8 cellular contexts compared by ENCODE assay signal in the genomic region with DNA sequence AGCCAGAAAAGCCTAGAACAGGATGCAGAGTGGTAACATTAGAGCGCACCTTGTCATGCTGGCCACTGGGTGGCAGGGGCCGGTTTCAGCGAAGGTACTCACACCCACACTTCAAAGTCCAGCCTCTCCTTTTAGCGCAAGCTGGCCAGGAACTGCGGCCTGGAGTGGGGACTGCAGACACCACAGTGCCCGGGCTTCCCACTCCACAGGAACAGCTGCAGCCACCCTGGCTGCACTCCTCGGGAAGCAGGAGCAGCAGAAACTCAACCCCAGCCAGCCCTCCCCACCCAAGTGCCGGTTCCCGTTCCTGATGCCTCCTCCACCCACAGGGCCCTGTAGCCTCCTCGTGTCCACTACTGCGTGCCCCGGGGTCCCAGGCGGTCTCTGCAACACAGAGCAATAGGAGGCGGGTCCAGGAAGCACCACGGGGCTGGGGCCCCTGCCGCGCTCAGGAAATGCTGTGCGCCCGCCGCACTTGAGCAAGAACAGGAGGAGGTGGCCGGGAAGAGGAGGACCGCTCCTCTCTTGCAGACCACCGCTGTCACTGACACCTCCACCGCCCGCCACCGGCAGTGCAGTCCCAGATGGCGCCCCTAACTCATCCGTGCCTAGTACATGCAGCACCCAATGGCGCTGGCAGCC. TPM values are rescaled to one million over a fixed set of nuclear protein-coding genes. Genes with fewer than 3 reads are reported as not detected.
DNase-seq lines count a peak whose midpoint lies in the region; ATAC-seq and TF ChIP-seq lines count a peak whose summit lies in the region.

No MANE protein-coding gene starts in this region.

- WGBS in right lobe of liver (ENCODE audit: insufficient coverage, low coverage, low lambda C conversion rate, missing lambda C conversion rate): no CpG with 5 or more reads among the region's 29 CpGs

- TF ChIP-seq CTCF in LNCaP clone FGC (IDR thresholded peaks at IDR 0.05; ENCODE audit: control insufficient read depth, extremely low read depth, insufficient read depth) (peak; percentile 83), coronary artery (IDR thresholded peaks at IDR 0.05) (no peak), right lobe of liver (IDR thresholded peaks at IDR 0.05) (peak; percentile 69 to 78 (median 71)), gastrocnemius medialis (IDR thresholded peaks at IDR 0.05 in 4 of 5, conservative IDR thresholded peaks at IDR 0.05 in 1 of 5) (peak in 1 of 5 experiments; percentile 34)

- H3K4me1 ChIP-seq in right lobe of liver: peaks cover 0 to 5% (median 2%) of the 10 kb centered on the region in 4 donors
- H3K4me1 ChIP-seq in gastrocnemius medialis: peaks cover 0 to 5% of the 10 kb centered on the region in 2 donors

- H3K27me3 ChIP-seq in right lobe of liver: no peaks in the 10 kb centered on the region
- peaks cover 19 to 33% (median 19%) of the 10 kb centered on the region in 3 donors for H3K27me3 ChIP-seq in gastrocnemius medialis

- H3K9me3 ChIP-seq in right lobe of liver (no peaks in the 10 kb centered on the region), gastrocnemius medialis (no peaks in the 10 kb centered on the region)

- in situ Hi-C loops in gastrocnemius medialis (cut with MboI; ENCODE audit: low sequenced_read_pairs in 4 of 4): no loop called here

- H3K27ac ChIP-seq in coronary artery (no peak overlapping the region), right lobe of liver (peak overlapping the region in 2 of 3 donors; percentile 17 to 35), gastrocnemius medialis (no peak overlapping the region)

- H3K4me3 ChIP-seq in LNCaP clone FGC (ENCODE audit: low read depth, low read length) (peak overlapping the region; percentile 68), coronary artery (peak overlapping the region; percentile 56), right lobe of liver (peak overlapping the region; percentile 7 to 33 (median 31)), gastrocnemius medialis (peak overlapping the region in 1 of 4 donors; percentile 13)

- DNase-seq in NCI-H2107 treated with DMSO at 0.1 percent for 48 hours (lab: John Stamatoyannopoulos, UW; ENCODE audit: unreplicated experiment) (peak; percentile 12), NCI-H2107 (lab: John Stamatoyannopoulos, UW) (no peak), LNCaP clone FGC (ENCODE audit: low read depth) (peak; percentile 25), SK-N-DZ (ENCODE audit: low spot score) (peak; percentile 68), coronary artery (ENCODE audit: low spot score) (no peak), right lobe of liver (peak; percentile 76 to 86 (median 85)), gastrocnemius medialis (no peak)

- H3K36me3 ChIP-seq in right lobe of liver (no peaks in the 10 kb centered on the region), gastrocnemius medialis (no peaks in the 10 kb centered on the region)

- TF ChIP-seq POLR2A in right lobe of liver (IDR thresholded peaks at IDR 0.05): no peak
- TF ChIP-seq POLR2A in gastrocnemius medialis (IDR thresholded peaks at IDR 0.05): no peak

- intact Hi-C loops in right lobe of liver (cut with DNase I) (loop anchor here (5.0 to 10.0 kb wide), 2 partner anchors 62 to 65 kb away; no protein-coding TSS in a partner anchor), gastrocnemius medialis (cut with DNase I; ENCODE audit: low total_unique reads) (no loop called here)

- peak; percentile 82 to 89 (median 87) for ATAC-seq in right lobe of liver
- ATAC-seq in GM18511 (IDR thresholded peaks at IDR 0.05; ENCODE audit: unreplicated experiment): no peak
- ATAC-seq in gastrocnemius medialis: no peak

RNA-seq across cellular contexts. Expression of a gene that starts 2.2 kb away (rescaled TPM):
- not detected in 2 replicates for polyA plus RNA-seq in SK-N-DZ (2014; cell fraction: cytosol; rRNA removed)
- 0.13 TPM in 1 of 2 replicates, not detected in the other for polyA plus RNA-seq in SK-N-DZ (2014; cell fraction: nucleus; rRNA removed)
- total RNA-seq in right lobe of liver (under 1 TPM in 1 of 6 experiments, not detected in 5; 0.15 TPM), gastrocnemius medialis (not detected)

RNA-seq across cellular contexts. Expression of a gene that starts 43.6 kb away (rescaled TPM):
- not detected in 2 replicates for polyA plus RNA-seq in SK-N-DZ (2014; cell fraction: cytosol; rRNA removed)
- polyA plus RNA-seq in SK-N-DZ (2014; cell fraction: nucleus; rRNA removed): not detected in 2 replicates
- total RNA-seq in right lobe of liver (not detected), gastrocnemius medialis (not detected)

RNA-seq across cellular contexts. Expression of a gene that starts 52.5 kb away (rescaled TPM):
- not detected in 2 replicates for polyA plus RNA-seq in SK-N-DZ (2014; cell fraction: cytosol; rRNA removed)
- polyA plus RNA-seq in SK-N-DZ (2014; cell fraction: nucleus; rRNA removed): not detected in 2 replicates
- total RNA-seq in right lobe of liver: under 1 TPM in 4 of 6 experiments, not detected in 2; 0.11 to 0.20 (median 0.16) TPM
- total RNA-seq in gastrocnemius medialis: under 1 TPM in 1 of 4 donors, not detected in 3; 0.18 TPM

Comparison
In these comparisons a context has a peak if more than half of its experiments do, and no peak if none do; other contexts are left out.
1. DNase-seq: peak in NCI-H2107 treated with DMSO at 0.1 percent for 48 hours (single experiment), LNCaP clone FGC (single experiment), SK-N-DZ (single experiment) and right lobe of liver (3 of 3); none in NCI-H2107 (single experiment), coronary artery (single experiment) and gastrocnemius medialis (0 of 2).
2. H3K27ac ChIP-seq: peak in right lobe of liver (2 of 3); none in coronary artery (0 of 2) and gastrocnemius medialis (0 of 4).
3. ATAC-seq: peak in right lobe of liver (4 of 4); none in GM18511 (single experiment) and gastrocnemius medialis (0 of 2).